ENCODE assay signal across 7 cellular contexts in the genomic region with DNA sequence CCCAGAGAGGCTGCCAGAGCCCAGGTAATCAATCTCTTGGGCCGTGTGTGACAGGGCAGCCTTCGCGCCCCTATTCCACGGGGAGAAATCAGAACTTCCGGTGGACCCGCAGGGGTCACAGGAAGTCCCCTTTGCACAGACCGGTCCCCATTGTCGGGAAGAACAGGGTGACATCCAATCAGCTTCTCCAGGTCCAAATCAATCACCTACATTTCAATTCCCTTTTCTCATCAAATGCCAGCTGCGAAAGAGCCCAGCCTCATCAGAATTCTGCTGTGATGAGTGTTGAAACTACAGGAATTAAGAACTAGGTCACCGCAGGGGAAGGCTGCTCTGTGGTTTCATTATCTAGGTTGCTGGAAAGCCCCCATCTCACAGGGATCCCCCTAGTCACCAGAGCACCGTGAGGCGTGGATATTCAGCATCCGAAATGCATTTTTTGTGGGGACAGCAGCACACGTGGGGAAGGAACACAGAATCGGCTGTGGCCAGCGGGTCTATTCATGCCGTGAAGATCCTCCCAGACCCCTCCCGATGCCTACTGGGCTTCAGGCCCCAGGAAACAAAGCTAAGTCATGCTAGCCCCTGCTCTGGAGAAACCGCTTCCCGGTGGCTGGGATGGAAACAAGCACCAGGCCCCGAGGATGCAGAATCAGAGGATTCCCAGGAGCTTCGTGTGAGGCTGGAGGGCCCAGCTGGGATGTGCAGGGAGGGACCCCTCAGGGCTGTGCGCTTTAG.
DNase-seq lines count a peak whose midpoint lies in the region; ATAC-seq, FAIRE-seq and TF ChIP-seq lines count a peak whose summit lies in the region.

No MANE protein-coding gene starts in this region.

- peak overlapping the region; percentile 97 to 100 (median 98) for H3K27ac Mint-ChIP-seq in immature natural killer cell
- H3K27ac Mint-ChIP-seq in nephron progenitor cell = no peak overlapping the region

- TF ChIP-seq CTCF in nephron progenitor cell (IDR thresholded peaks at IDR 0.05) (no peak), BE2C (IDR thresholded peaks at IDR 0.05; ENCODE audit: low read depth, low read length) (no peak)

- H3K4me1 ChIP-seq in BE2C = no peaks in the 10 kb centered on the region

- DNase-seq in GM19239 (ENCODE audit: insufficient read length, low spot score) = no peak
- DNase-seq in activated CD8-positive, alpha-beta memory T cell treated with anti-CD3 and anti-CD28 coated beads, Interleukin-2, amount 50 U/mL, for 24 hours (ENCODE audit: extremely low read depth) = peak; percentile 52
- peak; percentile 86 to 88 (median 87) for DNase-seq in immature natural killer cell
- DNase-seq in stimulated activated CD8-positive, alpha-beta memory T cell treated with anti-CD3 and anti-CD28 coated beads, Interleukin-4, amount 100 ng/mL, for 4 hours (ENCODE audit: low read depth in 2 of 2, low spot score in 1 of 2) = peak; percentile 35 to 57
- DNase-seq in nephron progenitor cell = no peak
- no peak for DNase-seq in BE2C

- H3K36me3 Mint-ChIP-seq in immature natural killer cell (peaks cover 0 to 3% (median 0%) of the 10 kb centered on the region in 3 donors), nephron progenitor cell (ENCODE audit: low read depth) (no peaks in the 10 kb centered on the region)

- H3K27me3 Mint-ChIP-seq in immature natural killer cell (ENCODE audit: low read depth in 3 of 3) (peaks cover 4 to 20% (median 9%) of the 10 kb centered on the region in 3 donors), nephron progenitor cell (ENCODE audit: low read depth, poor library complexity) (no peaks in the 10 kb centered on the region)

- no peaks in the 10 kb centered on the region for H3K9me3 Mint-ChIP-seq in immature natural killer cell
- H3K9me3 Mint-ChIP-seq in nephron progenitor cell = peaks cover 3% of the 10 kb centered on the region

- H3K4me3 ChIP-seq in BE2C (ENCODE audit: low read depth, low read length) = no peak overlapping the region

- peak; percentile 96 for FAIRE-seq in GM19239 (lab: Jason Lieb, UNC)

- H3K4me1 Mint-ChIP-seq in immature natural killer cell (peaks cover 77 to 86% of the 10 kb centered on the region in 2 donors), nephron progenitor cell (peaks cover 45% of the 10 kb centered on the region)

- H3K36me3 ChIP-seq in BE2C = no peaks in the 10 kb centered on the region

- peak overlapping the region; percentile 72 to 92 (median 81) for H3K4me3 Mint-ChIP-seq in immature natural killer cell
- H3K4me3 Mint-ChIP-seq in nephron progenitor cell = no peak overlapping the region

- no peaks in the 10 kb centered on the region for H3K27me3 ChIP-seq in BE2C

- no peaks in the 10 kb centered on the region; the same call in 1 of the 2 replicates for H3K9me3 ChIP-seq in BE2C

- peak; percentile 74 for ATAC-seq in HG03108 (IDR thresholded peaks at IDR 0.05; ENCODE audit: unreplicated experiment)

Comparison
In these comparisons a context has a peak if more than half of its experiments do, and no peak if none do; other contexts are left out.
1. DNase-seq: peak in activated CD8-positive, alpha-beta memory T cell treated with anti-CD3 and anti-CD28 coated beads, Interleukin-2, amount 50 U/mL, for 24 hours (single experiment), immature natural killer cell (3 of 3) and stimulated activated CD8-positive, alpha-beta memory T cell treated with anti-CD3 and anti-CD28 coated beads, Interleukin-4, amount 100 ng/mL, for 4 hours (2 of 2); none in GM19239 (single experiment), nephron progenitor cell (single experiment) and BE2C (single experiment).